Comparison of ENCODE assay signal across 32 cellular contexts in the genomic region with DNA sequence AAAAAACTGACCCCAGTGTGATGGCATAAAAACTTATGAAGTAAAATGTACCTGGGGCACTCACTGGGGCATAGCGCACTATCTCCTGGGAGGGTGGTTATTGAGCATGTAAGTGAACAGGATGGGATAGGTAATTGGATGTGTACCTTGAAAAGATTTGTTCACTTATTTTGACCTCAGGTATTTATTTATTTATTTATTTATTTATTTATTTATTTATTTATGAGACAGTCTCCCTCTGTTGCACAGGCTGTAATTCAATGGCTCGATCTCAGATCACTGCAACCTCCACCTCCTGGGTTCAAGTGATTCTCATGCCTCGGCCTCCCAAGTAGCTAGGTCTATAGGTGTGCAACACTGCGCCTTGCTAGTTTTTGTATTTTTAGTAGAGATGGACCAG.
"Had no signal": no experiment of that assay in that cellular context is flagged by ENCODE, and none has a peak within 500 bp of the region (broad histone marks: within the 10 kb centered on the region; RNA-seq: fewer than 3 reads in every experiment).

No MANE protein-coding gene starts in this region.

- H3K27ac ChIP-seq: adrenal gland, ascending aorta, body of pancreas, brain microvascular endothelial cell, breast epithelium, cardiac muscle cell had no signal

- FAIRE-seq: astrocyte, bronchial epithelial cell had no signal

- H3K4me3 ChIP-seq: adrenal gland, ascending aorta, body of pancreas, breast epithelium, cardiac muscle cell had no signal

- H3K9me3 ChIP-seq: adrenal gland, ascending aorta, body of pancreas, breast epithelium had no signal

- ATAC-seq: activated naive CD4-positive, alpha-beta T cell treated with anti-CD3 and anti-CD28 coated beads, Interleukin-2, amount 50 U/mL, for 72 hours; activated naive CD8-positive, alpha-beta T cell treated with anti-CD3 and anti-CD28 coated beads, Interleukin-2, amount 50 U/mL, for 24 hours; activated T-cell treated with anti-CD3 and anti-CD28 coated beads, Interleukin-2, amount 50 U/mL, for 4 hours; activated T-cell treated with anti-CD3 and anti-CD28 coated beads, Interleukin-2, amount 50 U/mL, for 72 hours; activated T-helper 17 cell treated with anti-CD3 and anti-CD28 coated beads, Interleukin-2, amount 50 U/mL, for 72 hours; body of pancreas had no signal

- H3K4me1 ChIP-seq: adrenal gland, breast epithelium had no signal

- H3K36me3 ChIP-seq: adrenal gland, ascending aorta, brain microvascular endothelial cell, breast epithelium, cardiac muscle cell had no signal

- DNase-seq: activated effector memory CD4-positive, alpha-beta T cell treated with Interleukin-2 at 50 U/mL for 16 hours; activated gamma-delta T cell; activated gamma-delta T cell treated with Interleukin-2 at 50 U/mL for 16 hours; activated naive CD4-positive, alpha-beta T cell; activated naive CD4-positive, alpha-beta T cell treated with anti-CD3 and anti-CD28 coated beads for 36 hours; activated naive CD4-positive, alpha-beta T cell treated with anti-CD3 and anti-CD28 coated beads, Interleukin-2, amount 10 ng/mL, durations not matched to agents 7 days and 5 days; activated naive CD4-positive, alpha-beta T cell treated with anti-CD3 and anti-CD28 coated beads, Interleukin-2, amount 50 U/mL, for 16 hours; activated naive CD4-positive, alpha-beta T cell treated with Interleukin-2 at 50 U/mL for 16 hours; activated naive CD8-positive, alpha-beta T cell treated with anti-CD3 and anti-CD28 coated beads for 36 hours; activated naive CD8-positive, alpha-beta T cell treated with anti-CD3 and anti-CD28 coated beads, Interleukin-2, amount 10 ng/mL, durations not matched to agents 7 days and 5 days; activated naive CD8-positive, alpha-beta T cell treated with anti-CD3 and anti-CD28 coated beads, Interleukin-2, amount 50 U/mL, for 24 hours; activated T-cell treated with anti-CD3 and anti-CD28 coated beads, Interleukin-2, amount 50 U/mL, for 24 hours; activated T-cell treated with anti-CD3 and anti-CD28 coated beads, Interleukin-2, amount 50 U/mL, for 4 hours; activated T-cell treated with anti-CD3 and anti-CD28 coated beads, Interleukin-2, amount 50 U/mL, for 48 hours; activated T-cell treated with anti-CD3 and anti-CD28 coated beads, Interleukin-2, amount 50 U/mL, for 72 hours; adrenal gland; amniotic stem cell; amygdala; anterior cingulate cortex; aorta; body of pancreas; brain microvascular endothelial cell; caudate nucleus; central memory CD4-positive, alpha-beta T cell; cerebellar nuclear complex had no signal
